Comparison of ENCODE assay signal across 9 cellular contexts in the genomic region with DNA sequence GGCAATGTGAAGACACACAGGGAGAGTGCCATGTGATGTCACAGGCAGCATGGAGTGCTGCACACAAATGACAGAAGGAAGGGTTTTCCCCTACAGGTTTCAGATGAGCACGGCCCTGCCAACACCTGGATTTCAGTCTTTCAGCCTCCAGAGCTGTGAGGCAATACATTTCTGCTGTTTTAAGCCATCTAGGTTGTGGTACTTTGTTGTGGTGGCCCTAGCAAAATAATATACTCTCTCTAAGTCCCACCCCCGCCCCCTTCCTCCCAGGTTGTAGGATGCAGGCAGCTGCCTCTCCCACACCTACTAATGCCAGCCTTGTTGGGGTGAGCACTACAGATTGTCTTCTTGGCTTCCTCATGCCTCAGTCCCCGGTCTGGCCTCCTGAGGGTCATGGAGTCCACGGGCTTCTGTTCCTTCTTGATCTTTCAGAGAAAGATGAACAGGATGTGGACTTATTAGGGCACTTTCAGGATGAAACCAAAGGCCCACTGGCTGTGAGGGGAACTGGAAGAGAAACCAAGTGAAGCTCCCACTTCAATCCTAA.
DNase-seq lines count a peak whose midpoint lies in the region; ATAC-seq, FAIRE-seq and TF ChIP-seq lines count a peak whose summit lies in the region.
"Had no signal": no experiment of that assay in that cellular context is flagged by ENCODE, and none has a peak within 500 bp of the region (broad histone marks: within the 10 kb centered on the region; RNA-seq: fewer than 3 reads in every experiment).

No MANE protein-coding gene starts in this region.

- no peak overlapping the region for H3K4me3 ChIP-seq in HepG2 (replicated peaks in 1 of 3; ENCODE audit: insufficient read depth in 1 of 3, low read depth in 2 of 3, low read length in 3 of 3)

- H3K4me2 ChIP-seq in HepG2 (ENCODE audit: low read depth, low read length): no peak overlapping the region

- H3K27ac ChIP-seq in HepG2 (ENCODE audit: extremely low read length, insufficient read depth, low read length): no peak overlapping the region

- H3K4me1 ChIP-seq in HepG2 (ENCODE audit: insufficient read depth, low read length): no peaks in the 10 kb centered on the region

- no peak for TF ChIP-seq POLR2A in HepG2 (IDR thresholded peaks at IDR 0.05; ENCODE audit: insufficient read depth in 1 of 2, low read depth in 2 of 2, low read length in 2 of 2)

- H4K20me1 ChIP-seq in HepG2 (ENCODE audit: insufficient read depth, low read length): no peaks in the 10 kb centered on the region

- DNase-seq in central memory CD4-positive, alpha-beta T cell: peak; percentile 3
- no peak for DNase-seq in NCI-H2171 (lab: John Stamatoyannopoulos, UW)
- no peak for DNase-seq in DMS79 (lab: John Stamatoyannopoulos, UW)
- DNase-seq in NCI-H82 (lab: John Stamatoyannopoulos, UW): no peak
- no peak for DNase-seq in HepG2 (ENCODE audit: low spot score)
- DNase-seq: SHP77 treated with DMSO at 0.1 percent for 48 hours had no signal

- H3K79me2 ChIP-seq in HepG2 (ENCODE audit: insufficient read depth, low read length): no peaks in the 10 kb centered on the region

- WGBS in HepG2 (ENCODE audit: low lambda C conversion rate): 2% methylated on average over 3 of the region's 4 CpGs

- peaks cover 0 to 5% of the 10 kb centered on the region in 2 experiments; a peak in 2 of 5 replicates for H3K27me3 ChIP-seq in HepG2 (ENCODE audit: control insufficient read depth in 1 of 2, insufficient read depth in 2 of 2, low read length in 2 of 2)

- CTCF ChIA-PET in HepG2 (lab: Yijun Ruan, JAX; ENCODE audit: low intra/inter-chr PET ratio, low total read pairs): no interaction called here

- BruUV-seq in HepG2 (replicated peaks; lab: Mats Ljungman, UMichigan): no TSS peak

- no peaks in the 10 kb centered on the region for H3K36me3 ChIP-seq in HepG2 (replicated peaks in 1 of 2; ENCODE audit: control insufficient read depth in 1 of 2, insufficient read depth in 2 of 2, low read length in 2 of 2)

- H3K9ac ChIP-seq in HepG2 (ENCODE audit: insufficient read depth, low read depth, low read length): no peak overlapping the region

- FAIRE-seq in HepG2 (lab: Jason Lieb, UNC): no peak

- no peaks in the 10 kb centered on the region for H3K9me3 ChIP-seq in HepG2 (ENCODE audit: low read length)

- in situ Hi-C loops in HepG2 (cut with HindIII; ENCODE audit: extremely low pct_ligation_motif_present, low pct_unique_long_range_greater_than_20kb): no loop called here

- TF ChIP-seq RAD21 in HepG2 (CRISPR knock-in tag; IDR thresholded peaks at IDR 0.05): no peak

- intact Hi-C loops in HepG2 (cut with micrococcal nuclease; ENCODE audit: unreplicated experiment): no loop called here

- peak; percentile 94 for ATAC-seq in GM18519 (IDR thresholded peaks at IDR 0.05; ENCODE audit: low FRiP score, unreplicated experiment)
- ATAC-seq in GM21390 (IDR thresholded peaks at IDR 0.05; ENCODE audit: unreplicated experiment): peak; percentile 99
- peak; percentile 96 for ATAC-seq in HG03159 (IDR thresholded peaks at IDR 0.05; ENCODE audit: unreplicated experiment)
- no peak for ATAC-seq in HepG2

- TF ChIP-seq EP300 in HepG2 (IDR thresholded peaks at IDR 0.05; ENCODE audit: low read depth in 2 of 2, low read length in 2 of 2): no peak
- TF ChIP-seq EP300 in HepG2 (CRISPR knock-in tag; IDR thresholded peaks at IDR 0.05; ENCODE audit: borderline replicate concordance): no peak

- TF ChIP-seq CTCF in HepG2 (CRISPR knock-in tag; IDR thresholded peaks at IDR 0.05): no peak

- POLR2A ChIA-PET in HepG2 (lab: Yijun Ruan, JAX): no interaction called here

- H2AFZ ChIP-seq in HepG2 (ENCODE audit: low read length): no peak overlapping the region

TF ChIP-seq in HepG2, 621 proteins besides CTCF, POLR2A, EP300 and RAD21:
- TF ChIP-seq, protein P1, sequence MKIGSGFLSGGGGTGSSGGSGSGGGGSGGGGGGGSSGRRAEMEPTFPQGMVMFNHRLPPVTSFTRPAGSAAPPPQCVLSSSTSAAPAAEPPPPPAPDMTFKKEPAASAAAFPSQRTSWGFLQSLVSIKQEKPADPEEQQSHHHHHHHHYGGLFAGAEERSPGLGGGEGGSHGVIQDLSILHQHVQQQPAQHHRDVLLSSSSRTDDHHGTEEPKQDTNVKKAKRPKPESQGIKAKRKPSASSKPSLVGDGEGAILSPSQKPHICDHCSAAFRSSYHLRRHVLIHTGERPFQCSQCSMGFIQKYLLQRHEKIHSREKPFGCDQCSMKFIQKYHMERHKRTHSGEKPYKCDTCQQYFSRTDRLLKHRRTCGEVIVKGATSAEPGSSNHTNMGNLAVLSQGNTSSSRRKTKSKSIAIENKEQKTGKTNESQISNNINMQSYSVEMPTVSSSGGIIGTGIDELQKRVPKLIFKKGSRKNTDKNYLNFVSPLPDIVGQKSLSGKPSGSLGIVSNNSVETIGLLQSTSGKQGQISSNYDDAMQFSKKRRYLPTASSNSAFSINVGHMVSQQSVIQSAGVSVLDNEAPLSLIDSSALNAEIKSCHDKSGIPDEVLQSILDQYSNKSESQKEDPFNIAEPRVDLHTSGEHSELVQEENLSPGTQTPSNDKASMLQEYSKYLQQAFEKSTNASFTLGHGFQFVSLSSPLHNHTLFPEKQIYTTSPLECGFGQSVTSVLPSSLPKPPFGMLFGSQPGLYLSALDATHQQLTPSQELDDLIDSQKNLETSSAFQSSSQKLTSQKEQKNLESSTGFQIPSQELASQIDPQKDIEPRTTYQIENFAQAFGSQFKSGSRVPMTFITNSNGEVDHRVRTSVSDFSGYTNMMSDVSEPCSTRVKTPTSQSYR (CRISPR knock-in tag; IDR thresholded peaks at IDR 0.05; ENCODE audit: borderline replicate concordance): no peak
- TF ChIP-seq ZNF841 (CRISPR knock-in tag; IDR thresholded peaks at IDR 0.05; ENCODE audit: borderline replicate concordance) (no peak), ZNF136 (CRISPR knock-in tag; IDR thresholded peaks at IDR 0.05; ENCODE audit: low read depth) (no peak), ZNF788 (CRISPR knock-in tag; IDR thresholded peaks at IDR 0.05; ENCODE audit: borderline replicate concordance) (no peak)
